Comparison of ENCODE assay signal across 10 cellular contexts in the genomic region with DNA sequence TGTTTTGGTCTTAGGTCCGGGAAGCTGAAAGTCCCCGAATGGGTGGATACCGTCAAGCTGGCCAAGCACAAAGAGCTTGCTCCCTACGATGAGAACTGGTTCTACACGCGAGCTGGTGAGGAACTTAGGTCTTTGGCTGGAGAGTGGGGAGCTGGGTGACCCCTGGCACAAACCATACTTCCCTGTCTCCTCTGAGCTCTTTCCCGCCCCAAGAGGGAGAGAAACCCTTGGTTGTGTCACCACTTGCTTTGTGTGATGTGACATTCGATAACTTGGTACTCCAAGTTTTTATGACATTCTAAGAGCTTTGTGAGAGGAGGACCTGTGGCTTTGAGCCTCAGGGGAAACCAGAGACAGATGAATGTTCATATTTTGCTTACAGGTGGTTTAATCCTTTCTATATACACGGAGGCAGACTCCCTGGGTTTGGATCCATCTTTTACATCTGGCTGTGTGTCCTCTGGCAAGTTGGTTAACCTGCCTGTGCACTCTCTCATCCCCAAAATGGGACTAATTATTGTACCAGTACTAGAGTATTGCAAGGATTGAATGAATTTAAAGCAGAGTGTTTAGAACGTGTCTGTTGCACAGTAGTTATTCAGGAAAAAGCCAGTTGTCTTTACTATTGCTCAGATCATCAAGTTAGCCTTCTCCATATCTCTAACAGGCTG. TPM values are rescaled to one million over a fixed set of nuclear protein-coding genes. Genes with fewer than 3 reads are reported as not detected.
DNase-seq lines count a peak whose midpoint lies in the region; FAIRE-seq and TF ChIP-seq lines count a peak whose summit lies in the region.
"Had no signal": no experiment of that assay in that cellular context is flagged by ENCODE, and none has a peak within 500 bp of the region (broad histone marks: within the 10 kb centered on the region; RNA-seq: fewer than 3 reads in every experiment).

No MANE protein-coding gene starts in this region.

- peak overlapping the region; percentile 82 for H3K4me3 Mint-ChIP-seq in activated CD4-positive, alpha-beta memory T cell treated with anti-CD3 and anti-CD28 coated beads, Interleukin-2, amount 10 ng/mL, durations not matched to agents 7 days and 5 days

- H3K9me3 Mint-ChIP-seq in activated CD4-positive, alpha-beta memory T cell treated with anti-CD3 and anti-CD28 coated beads, Interleukin-2, amount 10 ng/mL, durations not matched to agents 7 days and 5 days = no peaks in the 10 kb centered on the region

- H3K36me3 Mint-ChIP-seq in activated CD4-positive, alpha-beta memory T cell treated with anti-CD3 and anti-CD28 coated beads, Interleukin-2, amount 10 ng/mL, durations not matched to agents 7 days and 5 days (ENCODE audit: low read depth) = peaks cover 53% of the 10 kb centered on the region

- WGBS in stomach, 5 donors = 14 to 23% (median 18%) methylated on average over 10 of the region's 10 CpGs

- H3K27me3 ChIP-seq in iPS-15b (ENCODE audit: control insufficient read depth, insufficient read depth, low read length) = no peaks in the 10 kb centered on the region
- no peaks in the 10 kb centered on the region for H3K27me3 ChIP-seq in stomach

- FAIRE-seq in H54 (lab: Jason Lieb, UNC) = no peak

- peaks cover 53% of the 10 kb centered on the region for H3K4me1 Mint-ChIP-seq in activated CD4-positive, alpha-beta memory T cell treated with anti-CD3 and anti-CD28 coated beads, Interleukin-2, amount 10 ng/mL, durations not matched to agents 7 days and 5 days

- no peaks in the 10 kb centered on the region for H3K9me3 ChIP-seq in iPS-15b (ENCODE audit: control insufficient read depth, insufficient read depth, low read length)
- H3K9me3 ChIP-seq in stomach = no peaks in the 10 kb centered on the region

- H3K27ac Mint-ChIP-seq in activated CD4-positive, alpha-beta memory T cell treated with anti-CD3 and anti-CD28 coated beads, Interleukin-2, amount 10 ng/mL, durations not matched to agents 7 days and 5 days = peak overlapping the region; percentile 81

- TF ChIP-seq EP300 in stomach (IDR thresholded peaks at IDR 0.05) = no peak

- H3K27ac ChIP-seq in stomach = peak overlapping the region in 4 of 5 donors; percentile 94 to 96 (median 96)

- POLR2A ChIA-PET in activated CD4-positive, alpha-beta memory T cell treated with anti-CD3 and anti-CD28 coated beads, Interleukin-2, amount 10 ng/mL, durations not matched to agents 7 days and 5 days (lab: Charles Lee) = interaction anchor here (1.8 to 7.0 kb wide), 7 partner anchors 12 to 97 kb away, joined by 10 to 223 read pairs (median 29); a partner anchor contains a TSS

- H3K36me3 ChIP-seq in iPS-15b (ENCODE audit: control insufficient read depth, insufficient read depth, low read length) (peaks cover 56% of the 10 kb centered on the region), stomach (peaks cover 45 to 54% (median 51%) of the 10 kb centered on the region in 4 donors)

- H3K4me1 ChIP-seq in iPS-15b (ENCODE audit: control insufficient read depth, insufficient read depth, low read length) (peaks cover 10% of the 10 kb centered on the region), stomach (peaks cover 27 to 66% (median 61%) of the 10 kb centered on the region in 4 donors)

- no peak for TF ChIP-seq POLR2A in stomach (IDR thresholded peaks at IDR 0.05)
- TF ChIP-seq POLR2A in H54 (IDR thresholded peaks at IDR 0.05; ENCODE audit: low read depth, low read length) = no peak

- no peak for TF ChIP-seq CTCF in stomach (IDR thresholded peaks at IDR 0.05)

- CTCF ChIA-PET in activated CD4-positive, alpha-beta memory T cell treated with anti-CD3 and anti-CD28 coated beads, Interleukin-2, amount 10 ng/mL, durations not matched to agents 7 days and 5 days (lab: Charles Lee) = interaction anchor here (2.1 to 5.4 kb wide), 5 partner anchors 12 to 97 kb away, joined by 11 to 82 read pairs (median 23); a partner anchor contains a TSS

- intact Hi-C loops in stomach (cut with DNase I; ENCODE audit: low total_unique reads) = no loop called here

- no peaks in the 10 kb centered on the region for H3K27me3 Mint-ChIP-seq in activated CD4-positive, alpha-beta memory T cell treated with anti-CD3 and anti-CD28 coated beads, Interleukin-2, amount 10 ng/mL, durations not matched to agents 7 days and 5 days

- H3K4me3 ChIP-seq in iPS-15b (ENCODE audit: low read depth, low read length) (peak overlapping the region; percentile 100), stomach (peak overlapping the region; percentile 78 to 96 (median 83))

- peak overlapping the region; percentile 100 for H3K9ac ChIP-seq in iPS-15b (ENCODE audit: low read depth, low read length)

- peak; percentile 10 to 29 for DNase-seq in NOMO-1 (lab: John Stamatoyannopoulos, UW; ENCODE audit: unreplicated experiment in 2 of 2)
- DNase-seq in NOMO-1 treated with DMSO at 0.1 percent for 48 hours (lab: John Stamatoyannopoulos, UW; ENCODE audit: unreplicated experiment) = no peak
- DNase-seq in activated CD4-positive, alpha-beta memory T cell treated with anti-CD3 and anti-CD28 coated beads, Interleukin-2, amount 10 ng/mL, durations not matched to agents 7 days and 5 days = no peak
- no peak for DNase-seq in stomach
- no peak for DNase-seq in NCI-H1105 treated with DMSO at 0.1 percent for 48 hours (lab: John Stamatoyannopoulos, UW)
- DNase-seq in stimulated activated CD4-positive, alpha-beta T cell treated with anti-CD3 and anti-CD28 coated beads, Interleukin-12 subunit alpha, Interleukin-12 subunit beta, amount 100 ng/mL, for 4 hours = no peak
- DNase-seq in H54 (ENCODE audit: insufficient read length, low spot score) = no peak
- DNase-seq: C1 segment of cervical spinal cord had no signal

RNA-seq across cellular contexts. Expression of a gene that starts 1.2 kb away (rescaled TPM):
- total RNA-seq in activated CD4-positive, alpha-beta memory T cell treated with anti-CD3 and anti-CD28 coated beads, Interleukin-2, amount 10 ng/mL, durations not matched to agents 7 days and 5 days = 1,000 to 10,000 TPM; 2,625 to 2,652 TPM
- total RNA-seq in stomach = 1,000 to 10,000 TPM in 3 of 5 donors, 100 to 1,000 TPM in 2; 394 to 1,489 (median 1,008) TPM
- polyA plus RNA-seq in stomach = 1,000 to 10,000 TPM; 2,818 to 4,242 (median 2,979) TPM

RNA-seq across cellular contexts. Expression of a gene that starts 15.8 kb away (rescaled TPM):
- under 1 TPM; 0.35 to 0.38 TPM for total RNA-seq in activated CD4-positive, alpha-beta memory T cell treated with anti-CD3 and anti-CD28 coated beads, Interleukin-2, amount 10 ng/mL, durations not matched to agents 7 days and 5 days
- total RNA-seq in stomach = 1 to 10 TPM in 2 of 5 donors, not detected in 3; 2.4 to 3.5 TPM
- 10 to 100 TPM in 1 of 3 donors, 1 to 10 TPM in 2; 1.5 to 18.7 (median 3.2) TPM for polyA plus RNA-seq in stomach

RNA-seq across cellular contexts. Expression of a gene that starts 16.4 kb away (rescaled TPM):
- not detected for total RNA-seq in activated CD4-positive, alpha-beta memory T cell treated with anti-CD3 and anti-CD28 coated beads, Interleukin-2, amount 10 ng/mL, durations not matched to agents 7 days and 5 days
- not detected for total RNA-seq in stomach
- polyA plus RNA-seq in stomach = not detected
- total RNA-seq: T-helper 2 cell treated with Interferon-gamma antibody and Interleukin-4, amounts not matched to agents 100 ng/mL and 5 ng/mL, for 36 hours had no signal

RNA-seq across cellular contexts. Expression of a gene that starts 16.8 kb away (rescaled TPM):
- not detected for total RNA-seq in activated CD4-positive, alpha-beta memory T cell treated with anti-CD3 and anti-CD28 coated beads, Interleukin-2, amount 10 ng/mL, durations not matched to agents 7 days and 5 days
- not detected for total RNA-seq in stomach
- polyA plus RNA-seq in stomach = not detected
- total RNA-seq: T-helper 2 cell treated with Interferon-gamma antibody and Interleukin-4, amounts not matched to agents 100 ng/mL and 5 ng/mL, for 36 hours had no signal

RNA-seq across cellular contexts. Expression of a gene that starts 21.8 kb away (rescaled TPM):
- 100 to 1,000 TPM; 657 TPM for total RNA-seq in activated CD4-positive, alpha-beta memory T cell treated with anti-CD3 and anti-CD28 coated beads, Interleukin-2, amount 10 ng/mL, durations not matched to agents 7 days and 5 days
- total RNA-seq in stomach = 100 to 1,000 TPM in 4 of 5 donors, 10 to 100 TPM in 1; 40.8 to 329 (median 224) TPM
- 100 to 1,000 TPM in 2 of 3 donors, 10 to 100 TPM in 1; 62.0 to 109 (median 106) TPM for polyA plus RNA-seq in stomach

Comparison
In these comparisons a context has a peak if more than half of its experiments do, and no peak if none do; other contexts are left out.
1. DNase-seq: peak in NOMO-1 (2 of 2); none in NOMO-1 treated with DMSO at 0.1 percent for 48 hours (single experiment), activated CD4-positive, alpha-beta memory T cell treated with anti-CD3 and anti-CD28 coated beads, Interleukin-2, amount 10 ng/mL, durations not matched to agents 7 days and 5 days (single experiment), stomach (single experiment), NCI-H1105 treated with DMSO at 0.1 percent for 48 hours (single experiment), stimulated activated CD4-positive, alpha-beta T cell treated with anti-CD3 and anti-CD28 coated beads, Interleukin-12 subunit alpha, Interleukin-12 subunit beta, amount 100 ng/mL, for 4 hours (single experiment) and H54 (single experiment).